In the genomic region with DNA sequence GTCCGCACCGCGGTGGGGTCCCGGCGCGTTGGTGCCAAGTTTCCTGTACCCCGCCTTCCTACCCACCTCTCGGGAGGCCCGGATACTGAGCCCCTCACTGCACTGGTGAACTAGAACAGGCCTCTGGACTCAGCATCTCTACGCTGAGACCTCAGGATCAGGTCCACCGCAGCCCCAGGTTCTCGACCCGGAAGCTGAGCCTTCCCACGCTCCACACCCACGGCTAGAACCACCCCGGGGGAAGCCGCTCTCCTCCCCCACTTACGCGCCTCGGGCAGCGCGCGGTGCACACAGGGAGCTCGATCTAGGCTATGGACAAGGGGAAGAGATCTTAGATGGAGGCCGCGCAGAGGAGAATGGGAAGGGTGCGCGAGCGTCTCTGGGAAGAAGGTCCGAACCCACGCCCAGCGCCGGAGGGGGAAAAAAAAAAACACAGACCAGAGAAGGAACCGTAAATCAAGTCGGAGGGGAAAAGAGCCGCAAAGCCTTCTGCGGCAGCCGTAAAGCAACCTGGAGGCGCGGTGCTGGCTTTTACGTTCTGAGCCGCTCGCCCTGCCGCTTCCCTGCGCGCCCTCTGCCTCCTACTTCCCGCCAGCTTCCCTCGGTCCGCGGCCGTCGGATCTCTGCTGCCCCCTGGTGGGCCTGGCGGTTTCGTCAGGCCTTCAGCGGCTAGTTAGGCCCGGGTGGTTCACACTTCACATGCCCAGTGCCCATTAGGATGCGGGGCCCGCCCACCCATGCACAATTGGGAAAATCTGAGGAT, we compare ENCODE assay signal across 8 cellular contexts. TPM values are rescaled to one million over a fixed set of nuclear protein-coding genes. Genes with fewer than 3 reads are reported as not detected.
DNase-seq lines count a peak whose midpoint lies in the region; ATAC-seq and TF ChIP-seq lines count a peak whose summit lies in the region.

A gene (minus strand): TSS at position 358 of the 763 bp plus-strand sequence. CDS start 16,636 bp downstream, outside the sequence.

- H3K27ac Mint-ChIP-seq in activated naive CD8-positive, alpha-beta T cell treated with anti-CD3 and anti-CD28 coated beads, Interleukin-2, amount 50 U/mL, for 24 hours = peak within 1 kb of the TSS; percentile 97

- peak; percentile 89 for TF ChIP-seq POLR2A in transverse colon (IDR thresholded peaks at IDR 0.05)

- 0% methylated on average over 55 of the region's 58 CpGs; no CpG with 5 or more reads in 1 of the 2 donors for WGBS in transverse colon (ENCODE audit: low coverage in 1 of 2), 2 donors

- H3K4me2 ChIP-seq in parathyroid adenoma (ENCODE audit: low read length) = peak within 1 kb of the TSS; percentile 58

- H3K27ac ChIP-seq in parathyroid adenoma = peak within 1 kb of the TSS; percentile 90
- peak within 1 kb of the TSS; percentile 89 to 97 (median 94) for H3K27ac ChIP-seq in transverse colon

- in situ Hi-C loops in transverse colon (cut with MboI; ENCODE audit: low pct_ligation_motif_present in 1 of 4, low pct_unique_long_range_greater_than_20kb in 1 of 4, low sequenced_read_pairs in 3 of 4) = loop anchor here in 3 of 4 donors (10.0 to 25.0 kb wide), 3 partner anchors 375 to 387 kb away; no protein-coding TSS in a partner anchor

- no peak for TF ChIP-seq EP300 in transverse colon (IDR thresholded peaks at IDR 0.05; ENCODE audit: low read depth)

- intact Hi-C loops in Right ventricle myocardium superior (cut with DNase I) = loop anchor here (2.0 to 5.0 kb wide), 2 partner anchors 25 to 382 kb away; no protein-coding TSS in a partner anchor
- intact Hi-C loops in transverse colon (cut with DNase I; ENCODE audit: low total_unique reads) = loop anchor here (2.0 kb wide), 1 partner anchor 379 kb away; no protein-coding TSS in a partner anchor

- H3K4me1 ChIP-seq in parathyroid adenoma (peaks cover 7% of the 10 kb centered on the region), transverse colon (peaks cover 6 to 26% (median 10%) of the 10 kb centered on the region in 4 donors)

- DNase-seq in GM12865 (ENCODE audit: low read depth) = peak; percentile 100
- DNase-seq in NCI-H128 (lab: John Stamatoyannopoulos, UW; ENCODE audit: unreplicated experiment) = peak; percentile 98
- DNase-seq in SW 1271 (lab: John Stamatoyannopoulos, UW) = peak; percentile 99 to 100
- DNase-seq in activated naive CD8-positive, alpha-beta T cell treated with anti-CD3 and anti-CD28 coated beads, Interleukin-2, amount 50 U/mL, for 24 hours = peak; percentile 98
- peak; percentile 99 for DNase-seq in Right ventricle myocardium superior
- peak; percentile 98 for DNase-seq in transverse colon

- peak within 1 kb of the TSS; percentile 99 for H2AFZ ChIP-seq in parathyroid adenoma

- H3K4me3 ChIP-seq in GM12865 (ENCODE audit: low read depth, low read length) (peak within 1 kb of the TSS; percentile 77), parathyroid adenoma (ENCODE audit: low read depth, low read length) (peak within 1 kb of the TSS; percentile 71), transverse colon (peak within 1 kb of the TSS; percentile 35 to 74 (median 62))

- H3K9ac ChIP-seq in parathyroid adenoma = peak within 1 kb of the TSS; percentile 17

- H3K27me3 ChIP-seq in parathyroid adenoma (ENCODE audit: control insufficient read depth, insufficient read depth, low read length) (no peaks in the 10 kb centered on the region), transverse colon (no peaks in the 10 kb centered on the region)

- H3K9me3 Mint-ChIP-seq in activated naive CD8-positive, alpha-beta T cell treated with anti-CD3 and anti-CD28 coated beads, Interleukin-2, amount 50 U/mL, for 24 hours = no peaks in the 10 kb centered on the region

- peaks cover 19% of the 10 kb centered on the region for H3K79me2 ChIP-seq in parathyroid adenoma

- ATAC-seq in HG02678 (IDR thresholded peaks at IDR 0.05; ENCODE audit: unreplicated experiment) (peak; percentile 86), Right ventricle myocardium superior (ENCODE audit: poor library complexity) (peak; percentile 96)
- ATAC-seq in activated naive CD8-positive, alpha-beta T cell treated with anti-CD3 and anti-CD28 coated beads, Interleukin-2, amount 50 U/mL, for 24 hours = peak; percentile 93

- no peaks in the 10 kb centered on the region for H3K36me3 ChIP-seq in parathyroid adenoma (ENCODE audit: control insufficient read depth, insufficient read depth, low read length)
- no peaks in the 10 kb centered on the region for H3K36me3 ChIP-seq in transverse colon

- TF ChIP-seq CTCF in GM12865 (IDR thresholded peaks at IDR 0.05; ENCODE audit: insufficient read depth, low read depth, low read length, missing control alignments) (peak; percentile 95), parathyroid adenoma (IDR thresholded peaks at IDR 0.05) (peak; percentile 99), transverse colon (IDR thresholded peaks at IDR 0.05) (peak; percentile 95 to 99 (median 98))

- peaks cover 42% of the 10 kb centered on the region for H3K4me1 Mint-ChIP-seq in activated naive CD8-positive, alpha-beta T cell treated with anti-CD3 and anti-CD28 coated beads, Interleukin-2, amount 50 U/mL, for 24 hours

- peaks cover 2% of the 10 kb centered on the region for H3K27me3 Mint-ChIP-seq in activated naive CD8-positive, alpha-beta T cell treated with anti-CD3 and anti-CD28 coated beads, Interleukin-2, amount 50 U/mL, for 24 hours

- H3K4me3 Mint-ChIP-seq in activated naive CD8-positive, alpha-beta T cell treated with anti-CD3 and anti-CD28 coated beads, Interleukin-2, amount 50 U/mL, for 24 hours = peak within 1 kb of the TSS; percentile 97

- H3K9me3 ChIP-seq in parathyroid adenoma (ENCODE audit: control insufficient read depth, low read length) (no peaks in the 10 kb centered on the region), transverse colon (no peaks in the 10 kb centered on the region)

- H3K36me3 Mint-ChIP-seq in activated naive CD8-positive, alpha-beta T cell treated with anti-CD3 and anti-CD28 coated beads, Interleukin-2, amount 50 U/mL, for 24 hours (ENCODE audit: low read depth) = peaks cover 13% of the 10 kb centered on the region

RNA-seq across cellular contexts. Expression of the gene that starts here (rescaled TPM):
- total RNA-seq in Right ventricle myocardium superior (6.5 TPM), transverse colon (10 to 100 TPM; 12.7 to 84.2 (median 31.4) TPM)

Comparison
In these comparisons a context has a peak if more than half of its experiments do, and no peak if none do; other contexts are left out.
1. Peak in every context shown above with its lines: DNase-seq, ATAC-seq, H3K4me3 ChIP-seq and H3K27ac ChIP-seq.